Comparison of ENCODE assay signal across 9 cellular contexts in the genomic region with DNA sequence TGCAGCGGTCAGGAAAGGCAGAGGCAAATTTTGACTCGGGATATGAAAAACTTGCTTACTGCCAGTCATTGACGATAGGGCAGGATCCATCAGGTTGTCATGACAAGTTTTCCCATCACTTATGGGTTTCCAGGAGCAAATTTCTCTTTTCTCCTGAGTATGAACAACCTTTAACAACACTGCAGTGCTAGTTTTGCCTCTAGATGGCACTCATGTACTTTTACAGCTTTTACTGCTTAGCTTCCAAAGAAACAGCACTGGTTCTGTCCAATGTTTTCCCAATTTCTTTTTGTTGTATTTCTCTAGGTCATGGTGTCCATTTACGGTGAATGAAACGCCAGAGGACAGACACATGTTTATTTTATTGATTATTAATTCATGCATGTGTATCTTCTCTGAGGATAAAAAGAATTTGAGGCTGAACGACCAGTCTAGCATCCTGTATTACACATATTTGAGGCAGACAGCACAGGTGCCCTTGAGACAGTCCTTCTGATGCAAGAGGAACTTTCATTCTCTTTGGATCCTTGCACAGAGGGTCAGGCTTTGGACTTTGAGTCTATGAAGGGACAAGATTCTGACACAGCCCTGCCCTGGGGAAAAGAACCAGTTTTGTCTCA.
DNase-seq lines count a peak whose midpoint lies in the region; ATAC-seq, FAIRE-seq and TF ChIP-seq lines count a peak whose summit lies in the region.
"Had no signal": no experiment of that assay in that cellular context is flagged by ENCODE, and none has a peak within 500 bp of the region (broad histone marks: within the 10 kb centered on the region; RNA-seq: fewer than 3 reads in every experiment).

No MANE protein-coding gene starts in this region.

- no peaks in the 10 kb centered on the region for H3K9me2 ChIP-seq in SU-DHL-6 (replicated peaks; ENCODE audit: insufficient read depth, low read length)

- H3K27ac ChIP-seq in A549 = no peak overlapping the region
- H3K27ac ChIP-seq in SU-DHL-6 (ENCODE audit: low read depth, low read length) = no peak overlapping the region
- H3K27ac ChIP-seq: epithelial cell of prostate had no signal

- no peaks in the 10 kb centered on the region for H3K36me3 ChIP-seq in SU-DHL-6 (ENCODE audit: low read length)

- peak; percentile 69 to 79 for TF ChIP-seq RAD21 in A549 (conservative IDR thresholded peaks at IDR 0.05 in 1 of 2, IDR thresholded peaks at IDR 0.05 in 1 of 2)

- no peaks in the 10 kb centered on the region for H4K20me1 ChIP-seq in SU-DHL-6 (ENCODE audit: low read depth, low read length)

- no peaks in the 10 kb centered on the region for H3K27me3 ChIP-seq in SU-DHL-6 (ENCODE audit: low read length)

- peak in 1 of 2 experiments; percentile 43 for DNase-seq in A549 (ENCODE audit: low read depth in 1 of 2, low spot score in 1 of 2)
- DNase-seq in NCI-H1105 (lab: John Stamatoyannopoulos, UW) = peak; percentile 62
- DNase-seq in globus pallidus (ENCODE audit: low spot score) = peak; percentile 60
- DNase-seq in putamen (ENCODE audit: low spot score) = peak; percentile 41

- H3K4me2 ChIP-seq in A549 = no peak overlapping the region
- H3K4me2 ChIP-seq in SU-DHL-6 (ENCODE audit: low read depth, low read length, poor library complexity, severe bottlenecking) = no peak overlapping the region

- no peak overlapping the region for H2AFZ ChIP-seq in SU-DHL-6 (ENCODE audit: low read depth, low read length, severe bottlenecking)

- CTCF ChIA-PET in A549 (lab: Yijun Ruan, JAX) = interaction anchor here (0.6 to 2.8 kb wide), 15 partner anchors 9 to 421 kb away, joined by 3 to 29 read pairs (median 4); no protein-coding TSS in a partner anchor

- TF ChIP-seq CTCF in A549 (IDR thresholded peaks at IDR 0.05) (peak; percentile 76), GM12801 (IDR thresholded peaks at IDR 0.05; ENCODE audit: extremely low read depth, insufficient read length) (peak; percentile 48), SU-DHL-6 (IDR thresholded peaks at IDR 0.05; ENCODE audit: insufficient read depth, low read length, poor library complexity, severe bottlenecking) (peak; percentile 38)

- H3K79me2 ChIP-seq in SU-DHL-6 (ENCODE audit: insufficient read depth, low read length) = no peaks in the 10 kb centered on the region

- peak; percentile 66 to 85; a peak in 5 of 6 replicates for ATAC-seq in A549
- no peak for ATAC-seq in HG02642 (IDR thresholded peaks at IDR 0.05; ENCODE audit: poor library complexity, unreplicated experiment)
- ATAC-seq in GM21423 (IDR thresholded peaks at IDR 0.05; ENCODE audit: unreplicated experiment) = no peak

- WGBS in A549 (ENCODE audit: missing lambda C conversion rate) = 3% methylated on average over 6 of the region's 6 CpGs

- no peak overlapping the region for H3K9ac ChIP-seq in SU-DHL-6 (ENCODE audit: low read length)

- TF ChIP-seq EP300 in A549 (IDR thresholded peaks at IDR 0.05) = no peak

- H3F3A ChIP-seq in SU-DHL-6 (ENCODE audit: insufficient read depth) = no peaks in the 10 kb centered on the region

- H3K4me3 ChIP-seq in A549 (no peak overlapping the region), SU-DHL-6 (ENCODE audit: insufficient read depth, low read length, poor library complexity, severe bottlenecking) (no peak overlapping the region)

- no peaks in the 10 kb centered on the region for H3K4me1 ChIP-seq in A549

- H3K9me3 ChIP-seq in A549 = no peaks in the 10 kb centered on the region
- no peaks in the 10 kb centered on the region for H3K9me3 ChIP-seq in SU-DHL-6 (ENCODE audit: insufficient read depth, low read length)

- no peak for FAIRE-seq in A549 (lab: Jason Lieb, UNC)

- TF ChIP-seq POLR2A in A549 (IDR thresholded peaks at IDR 0.05; ENCODE audit: low read length) = no peak

- POLR2A ChIA-PET in A549 (lab: Yijun Ruan, JAX) = no interaction called here

TF ChIP-seq in A549, 52 proteins besides CTCF, POLR2A, EP300 and RAD21:
- TF ChIP-seq SMC3 (IDR thresholded peaks at IDR 0.05) = peak; percentile 42; the same call in 2 of the 3 replicates
- no peak for TF ChIP-seq HDAC2 (IDR thresholded peaks at IDR 0.05)

Comparison
In these comparisons a context has a peak if more than half of its experiments do, and no peak if none do; other contexts are left out.
1. ATAC-seq: peak in A549 (2 of 2); none in HG02642 (single experiment) and GM21423 (single experiment).
2. Peak in every context shown above with its lines, with median percentiles within 50 percentile points of each other: CTCF ChIP-seq.